8 cellular contexts compared by ENCODE assay signal in the genomic region with DNA sequence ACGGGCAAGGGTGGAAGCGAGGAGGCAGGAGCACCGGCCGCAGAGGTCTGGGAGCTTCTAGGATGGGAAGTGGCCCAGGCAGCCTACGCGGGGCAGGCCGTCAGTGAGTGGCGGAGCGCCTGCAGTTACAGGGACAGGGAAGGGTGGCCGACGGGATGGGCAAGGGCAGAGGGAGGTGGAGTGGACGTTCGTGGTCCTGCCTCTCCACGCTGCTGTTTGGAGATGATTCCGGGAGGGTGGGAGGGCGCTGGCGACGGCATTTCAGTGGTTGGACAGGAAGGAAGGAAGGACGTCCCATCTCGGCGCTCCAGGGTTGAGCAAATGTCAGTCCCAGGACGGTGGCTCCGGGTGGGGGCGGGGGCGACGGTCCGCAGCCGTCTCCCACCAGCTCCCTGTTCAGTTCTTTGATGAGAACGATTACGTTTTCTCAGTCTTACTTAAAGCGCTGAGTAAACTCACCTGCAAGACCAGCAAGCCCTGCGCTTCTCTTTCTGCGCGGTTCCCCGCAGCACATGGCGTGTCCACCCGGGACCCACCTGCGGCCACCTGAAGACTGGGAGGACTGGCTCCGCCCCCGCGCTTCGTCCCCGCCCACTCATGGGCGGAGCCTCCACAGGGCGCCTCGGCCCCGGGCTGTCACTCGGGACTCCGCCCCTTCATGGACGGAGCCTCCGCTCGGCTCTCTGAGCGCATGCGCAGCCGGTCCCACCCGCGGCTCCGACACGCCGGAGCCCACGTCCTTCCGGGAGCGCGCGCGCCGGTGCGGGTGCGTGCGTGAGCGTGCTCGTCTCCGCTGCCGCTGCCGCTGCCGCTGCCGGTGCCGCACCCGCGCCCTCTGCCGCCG. TPM values are rescaled to one million over a fixed set of nuclear protein-coding genes. Genes with fewer than 3 reads are reported as not detected.
DNase-seq lines count a peak whose midpoint lies in the region; ATAC-seq and TF ChIP-seq lines count a peak whose summit lies in the region.

TSS of gene DNAJC5 (plus strand) at position 769 of the 844 bp plus-strand sequence. CDS start 33,220 bp downstream, outside the sequence.

- 1 to 2% methylated on average over 76 to 82 of the region's 82 CpGs for WGBS in heart right ventricle, 2 donors

- peak within 1 kb of the TSS; percentile 50 to 70 (median 64) for H3K4me3 ChIP-seq in heart right ventricle

- no peaks in the 10 kb centered on the region for H3K9me3 Mint-ChIP-seq in type B pancreatic cell

- peak within 1 kb of the TSS; percentile 23 to 93 (median 85) for H3K27ac ChIP-seq in heart right ventricle

- TF ChIP-seq CTCF in GM13977 (IDR thresholded peaks at IDR 0.05; ENCODE audit: extremely low read depth, insufficient read depth, missing control alignments), result peak; percentile 6
- TF ChIP-seq CTCF in heart right ventricle (IDR thresholded peaks at IDR 0.05), result no peak
- TF ChIP-seq CTCF in type B pancreatic cell (conservative IDR thresholded peaks at IDR 0.05), result no peak

- no peaks in the 10 kb centered on the region for H3K36me3 Mint-ChIP-seq in T-helper 17 cell (ENCODE audit: low read depth)
- peaks cover 9% of the 10 kb centered on the region for H3K36me3 Mint-ChIP-seq in type B pancreatic cell

- H3K9me3 ChIP-seq in T-helper 17 cell (ENCODE audit: control insufficient read depth, low read length, poor library complexity, severe bottlenecking) (no peaks in the 10 kb centered on the region), heart right ventricle (no peaks in the 10 kb centered on the region)

- H3K27me3 Mint-ChIP-seq in T-helper 17 cell (no peaks in the 10 kb centered on the region), type B pancreatic cell (no peaks in the 10 kb centered on the region)

- ATAC-seq in HG02870 (IDR thresholded peaks at IDR 0.05; ENCODE audit: unreplicated experiment), result peak; percentile 71
- peak; percentile 90 for ATAC-seq in T-helper 17 cell
- peak; percentile 95 to 98 (median 97) for ATAC-seq in heart right ventricle

- no peaks in the 10 kb centered on the region for H3K27me3 ChIP-seq in heart right ventricle

- peaks cover 0 to 40% (median 6%) of the 10 kb centered on the region in 9 donors for H3K36me3 ChIP-seq in heart right ventricle

- H3K27ac Mint-ChIP-seq in T-helper 17 cell (peak within 1 kb of the TSS; percentile 95), type B pancreatic cell (peak within 1 kb of the TSS; percentile 95)

- H3K4me3 Mint-ChIP-seq in T-helper 17 cell, result peak within 1 kb of the TSS; percentile 93
- peak within 1 kb of the TSS; percentile 97 for H3K4me3 Mint-ChIP-seq in type B pancreatic cell

- H3K4me1 Mint-ChIP-seq in T-helper 17 cell (peaks cover 34% of the 10 kb centered on the region), type B pancreatic cell (ENCODE audit: unreplicated experiment) (peaks cover 30% of the 10 kb centered on the region)

- peak; percentile 100 for DNase-seq in GM13977 (ENCODE audit: low spot score)
- peak; percentile 85 for DNase-seq in NCI-H146 treated with DMSO at 0.1 percent for 48 hours (lab: John Stamatoyannopoulos, UW; ENCODE audit: unreplicated experiment)
- peak; percentile 97 to 99 (median 98) for DNase-seq in T-helper 17 cell
- DNase-seq in amniotic stem cell (lab: John Stamatoyannopoulos, UW), result peak; percentile 82
- peak; percentile 94 to 98 for DNase-seq in heart right ventricle
- peak; percentile 99 for DNase-seq in posterior vena cava (ENCODE audit: low spot score)
- peak; percentile 98 for DNase-seq in type B pancreatic cell (ENCODE audit: extremely low spot score, unreplicated experiment)

- in situ Hi-C loops in GM13977 (cut with MboI; ENCODE audit: low pct_unique_long_range_greater_than_20kb, low sequenced_read_pairs, unreplicated experiment), result no loop called here

- H3K4me1 ChIP-seq in heart right ventricle, result peaks cover 11 to 53% (median 47%) of the 10 kb centered on the region in 9 donors

- intact Hi-C loops in heart right ventricle (cut with DNase I), result loop anchor here in 1 of 10 donors (5.0 kb wide), 1 partner anchor 63 kb away; the partner anchor contains the start of gene UCKL1
- intact Hi-C loops in posterior vena cava (cut with DNase I), result no loop called here

RNA-seq across cellular contexts. Expression of gene DNAJC5, which starts in this region (rescaled TPM):
- total RNA-seq in T-helper 17 cell, result 10 to 100 TPM; 35.7 to 39.0 TPM
- 10 to 100 TPM; 32.8 to 52.2 (median 38.5) TPM for total RNA-seq in heart right ventricle
- 10 to 100 TPM; 19.5 to 23.8 TPM for polyA plus RNA-seq in heart right ventricle
- total RNA-seq in posterior vena cava, result 10 to 100 TPM; 31.1 to 31.7 TPM
- 44.1 and 51.9 TPM in 2 replicates for total RNA-seq in type B pancreatic cell (ENCODE audit: low replicate concordance)

Comparison
In these comparisons a context has a peak if more than half of its experiments do, and no peak if none do; other contexts are left out.
1. Peak in every context shown above with its lines: DNase-seq, ATAC-seq, H3K4me3 ChIP-seq and H3K27ac ChIP-seq.